In genomic region chr18:9871244-9871746, GRCh38 we compare ENCODE assay signal across 22 cellular contexts. TPM values are rescaled to one million over a fixed set of nuclear protein-coding genes. Genes with fewer than 3 reads are reported as not detected.
DNase-seq lines count a peak whose midpoint lies in the region; ATAC-seq, FAIRE-seq and TF ChIP-seq lines count a peak whose summit lies in the region.
"Had no signal": no experiment of that assay in that cellular context is flagged by ENCODE, and none has a peak within 500 bp of the region (broad histone marks: within the 10 kb centered on the region; RNA-seq: fewer than 3 reads in every experiment).

No MANE protein-coding gene starts in this region.

- H3K27me3 Mint-ChIP-seq in HFFc6 (ENCODE audit: insufficient read depth): no peaks in the 10 kb centered on the region

- no peak overlapping the region for H2BK5ac ChIP-seq in neuronal stem cell (ENCODE audit: low read length)

- peak overlapping the region; percentile 59 to 72; a peak in 3 of 4 replicates for H3K9ac ChIP-seq in K562 (ENCODE audit: insufficient read depth in 1 of 2, low read depth in 2 of 2, low read length in 2 of 2)
- no peak overlapping the region for H3K9ac ChIP-seq in neuronal stem cell (ENCODE audit: low read depth, low read length, poor library complexity)

- H3K4me2 ChIP-seq in K562 (ENCODE audit: insufficient read depth, low read length): peak overlapping the region; percentile 27; the same call in 1 of the 2 replicates
- no peak overlapping the region for H3K4me2 ChIP-seq in neuronal stem cell (ENCODE audit: insufficient read depth, low read length, poor library complexity, severe bottlenecking)

- H2BK12ac ChIP-seq in neuronal stem cell (ENCODE audit: low read length): no peak overlapping the region

- H3K36me3 Mint-ChIP-seq in HFFc6 (ENCODE audit: low read depth): peaks cover 11% of the 10 kb centered on the region

- intact Hi-C loops in K562 (cut with micrococcal nuclease) (loop anchor here (10.0 kb wide), 1 partner anchor 186 kb away; no protein-coding TSS in a partner anchor), tibial artery (cut with DNase I; ENCODE audit: low total_unique reads) (no loop called here)

- H3K36me3 ChIP-seq in K562 (ENCODE audit: control insufficient read depth, insufficient read depth, low read length) (no peaks in the 10 kb centered on the region), neuronal stem cell (replicated peaks in 1 of 2; ENCODE audit: control insufficient read depth in 2 of 2, insufficient read depth in 2 of 2, low read length in 2 of 2) (no peaks in the 10 kb centered on the region), SJCRH30 (no peaks in the 10 kb centered on the region), tibial artery (no peaks in the 10 kb centered on the region)

- H3K27ac ChIP-seq in K562 (ENCODE audit: extremely low read depth, low read depth, low read length): peak overlapping the region; percentile 92
- H3K27ac ChIP-seq in neuronal stem cell (replicated peaks; ENCODE audit: low read length): no peak overlapping the region
- H3K27ac ChIP-seq in SJCRH30: no peak overlapping the region
- H3K27ac ChIP-seq in tibial artery: no peak overlapping the region
- H3K27ac ChIP-seq: 22Rv1 had no signal

- H2AK5ac ChIP-seq in neuronal stem cell (ENCODE audit: low read depth, low read length): no peak overlapping the region

- H3K9me3 ChIP-seq in K562 (replicated peaks; ENCODE audit: control insufficient read depth, insufficient read depth, low read depth, low read length) (peaks cover 10% of the 10 kb centered on the region), neuronal stem cell (replicated peaks in 1 of 2; ENCODE audit: control insufficient read depth in 2 of 2, insufficient read depth in 1 of 2, low read depth in 1 of 2, low read length in 2 of 2) (peaks cover 0 to 4% of the 10 kb centered on the region in 2 donors), SJCRH30 (replicated peaks) (no peaks in the 10 kb centered on the region), tibial artery (no peaks in the 10 kb centered on the region)

- TF ChIP-seq CTCF in HFFc6 (IDR thresholded peaks at IDR 0.05) (no peak), K562 (IDR thresholded peaks at IDR 0.05 in 2 of 3, conservative IDR thresholded peaks at IDR 0.05 in 1 of 3; ENCODE audit: insufficient read depth in 2 of 3, low read depth in 1 of 3, low read length in 3 of 3) (no peak), tibial artery (IDR thresholded peaks at IDR 0.05) (no peak)

- H3K27me3 ChIP-seq in K562 (ENCODE audit: control insufficient read depth in 2 of 2, insufficient read depth in 2 of 2, low read length in 2 of 2): no peaks in the 10 kb centered on the region
- no peaks in the 10 kb centered on the region for H3K27me3 ChIP-seq in neuronal stem cell (ENCODE audit: control insufficient read depth in 3 of 3, insufficient read depth in 3 of 3, low read depth in 1 of 3, low read length in 3 of 3)
- no peaks in the 10 kb centered on the region for H3K27me3 ChIP-seq in SJCRH30
- H3K27me3 ChIP-seq in tibial artery: no peaks in the 10 kb centered on the region

- H3K9me3 Mint-ChIP-seq in HFFc6: peaks cover 9% of the 10 kb centered on the region

- WGBS in K562 (ENCODE audit: insufficient coverage, low coverage, missing lambda C conversion rate): 49% methylated on average over 6 of the region's 6 CpGs
- WGBS in neuronal stem cell (ENCODE audit: extremely low coverage in 2 of 2, insufficient read length in 2 of 2, insufficient replicate concordance in 1 of 2), 2 donors: no CpG with 5 or more reads among the region's 6 CpGs

- DNase-seq in NOMO-1 treated with DMSO at 0.1 percent for 48 hours (lab: John Stamatoyannopoulos, UW; ENCODE audit: unreplicated experiment) (peak; percentile 13), NOMO-1 treated with dmso at 0.1 percent for 144 hours (lab: John Stamatoyannopoulos, UW; ENCODE audit: unreplicated experiment) (no peak), HFFc6 (no peak), K562 (ENCODE audit: extremely low read depth in 1 of 4, low spot score in 3 of 4) (no peak), neuronal stem cell (ENCODE audit: low spot score) (no peak), mesenteric fat pad (ENCODE audit: low spot score) (no peak), SJCRH30 (no peak), tibial artery (no peak)
- DNase-seq: COR-L47, HCEC 1CT, MM.1S, NCI-H1092 treated with DMSO at 0.1 percent for 48 hours, NCI-H146, NCI-H2029 treated with DMSO at 0.1 percent for 48 hours, NCI-H2171, NCI-H526 treated with DMSO at 0.1 percent for 48 hours, RPMI8226, SHP77 treated with DMSO at 0.1 percent for 48 hours had no signal

- no peak overlapping the region for H2BK120ac ChIP-seq in neuronal stem cell (ENCODE audit: low read depth, low read length)

- no peak overlapping the region for H4K8ac ChIP-seq in neuronal stem cell (ENCODE audit: low read depth, low read length)

- H3K23ac ChIP-seq in neuronal stem cell (ENCODE audit: low read depth, low read length, poor library complexity): no peak overlapping the region

- no peak for TF ChIP-seq EP300 in K562 (IDR thresholded peaks at IDR 0.05; ENCODE audit: low read length)

- H3K9me1 ChIP-seq in K562 (ENCODE audit: control insufficient read depth, insufficient read depth, low read length): no peaks in the 10 kb centered on the region

- H3K4me1 ChIP-seq in K562 (replicated peaks in 1 of 2; ENCODE audit: control insufficient read depth in 2 of 2, insufficient read depth in 2 of 2, low read length in 2 of 2) (peaks cover 33 to 80% of the 10 kb centered on the region in 2 experiments), neuronal stem cell (ENCODE audit: control insufficient read depth in 2 of 2, insufficient read depth in 1 of 2, low read depth in 1 of 2, low read length in 2 of 2) (peaks cover 6 to 16% of the 10 kb centered on the region in 2 donors), SJCRH30 (no peaks in the 10 kb centered on the region; the same call in 1 of the 2 replicates), tibial artery (peaks cover 0 to 7% (median 3%) of the 10 kb centered on the region in 4 donors)

- POLR2A ChIA-PET in K562 (lab: Yijun Ruan, JAX): interaction anchor here (0.9 to 2.5 kb wide), 5 partner anchors 9 to 44 kb away, joined by 3 to 14 read pairs (median 11); partner anchors contain the start of gene VAPA

- ATAC-seq in K562: no peak

- in situ Hi-C loops in K562 (cut with MboI): no loop called here

- peaks cover 10% of the 10 kb centered on the region; the same call in 2 of the 3 replicates for H3K79me2 ChIP-seq in K562 (ENCODE audit: control insufficient read depth, insufficient read depth, low read length)

- no peak for TF ChIP-seq RAD21 in K562 (CRISPR knock-in tag; conservative IDR thresholded peaks at IDR 0.05 in 1 of 2, IDR thresholded peaks at IDR 0.05 in 1 of 2)

- no peak overlapping the region for H3K14ac ChIP-seq in neuronal stem cell (ENCODE audit: low read length)

- H3K4me1 Mint-ChIP-seq in HFFc6 (ENCODE audit: low read depth): peaks cover 57% of the 10 kb centered on the region

- no peaks in the 10 kb centered on the region for H4K20me1 ChIP-seq in K562 (replicated peaks; ENCODE audit: control insufficient read depth, insufficient read depth, low read length)

- H2AFZ ChIP-seq in K562 (ENCODE audit: low read depth, low read length): peak overlapping the region; percentile 79
- H2AFZ ChIP-seq in neuronal stem cell (ENCODE audit: low read length): peak overlapping the region; percentile 71

- H3K4me3 ChIP-seq in K562 (no peak overlapping the region), neuronal stem cell (ENCODE audit: low read length in 2 of 2) (no peak overlapping the region), SJCRH30 (no peak overlapping the region), tibial artery (no peak overlapping the region)

- no TSS peak for BruUV-seq in K562 (replicated peaks; lab: Mats Ljungman, UMichigan)

- TF ChIP-seq POLR2A in K562 (conservative IDR thresholded peaks at IDR 0.05): no peak

- H3K4me3 Mint-ChIP-seq in HFFc6: no peak overlapping the region
- H3K4me3 Mint-ChIP-seq: B cell had no signal

- H3K79me1 ChIP-seq in neuronal stem cell (ENCODE audit: low read depth, low read length): no peaks in the 10 kb centered on the region

- FAIRE-seq in K562 (lab: Jason Lieb, UNC): no peak
- FAIRE-seq: G401.6, HepG2 had no signal

- no peak overlapping the region for H4K91ac ChIP-seq in neuronal stem cell (ENCODE audit: low read depth, low read length, poor library complexity)

- no peak overlapping the region for H3K4ac ChIP-seq in neuronal stem cell (ENCODE audit: low read length)

- no peak overlapping the region for H3K18ac ChIP-seq in neuronal stem cell (ENCODE audit: low read length)

- H2BK15ac ChIP-seq in neuronal stem cell (ENCODE audit: low read length): no peak overlapping the region

- peak overlapping the region; percentile 92 for H3K27ac Mint-ChIP-seq in HFFc6
- H3K27ac Mint-ChIP-seq: B cell had no signal

- CTCF ChIA-PET in K562 (lab: Yijun Ruan, JAX; ENCODE audit: low intra/inter-chr PET ratio): no interaction called here

RNA-seq across cellular contexts. Expression of gene TXNDC2, which starts 14.5 kb away (rescaled TPM):
- total RNA-seq in HFFc6 (2021; fragmentation: NEBNext Ultra II Directional; extraction: Animal tissue kit (Norgen Biotek cat#: 25700)): under 1 TPM in 3 of 6 experiments, not detected in 3; 0.14 to 0.34 (median 0.18) TPM
- 2.8 and 4.0 TPM in 2 replicates for total RNA-seq in K562 (2011; cell fraction: chromatin; rRNA removed; ENCODE audit: low replicate concordance)
- 1.7 and 2.8 TPM in 2 replicates for total RNA-seq in K562 (2011; cell fraction: nucleolus; rRNA removed)
- 2.3 and 2.6 TPM in 2 replicates for total RNA-seq in K562 (2011; cell fraction: nucleoplasm; rRNA removed)
- total RNA-seq in K562 (2014; rRNA removed): 1.3 TPM in 2 replicates
- 1.6 and 1.7 TPM in 2 replicates for total RNA-seq in K562 (2014; rRNA removed; fragmentation: Illumina TruSeq; extraction: Trizol)
- total RNA-seq in K562 (2015; rRNA removed; fragmentation: Illumina TruSeq; extraction: Trizol): 2.3 and 2.5 TPM in 2 replicates
- total RNA-seq in K562 (2021): 2.0 and 3.8 TPM in 2 replicates
- 0.79 and 2.3 TPM in 2 replicates for polyA plus RNA-seq in K562 (2011; rRNA removed)
- 0.55 and 2.2 TPM in 2 replicates for polyA plus RNA-seq in K562 (2011; cell fraction: cytosol; rRNA removed)
- polyA plus RNA-seq in K562 (2011; cell fraction: nucleus; rRNA removed): 0.83 and 4.6 TPM in 2 replicates
- 1.5 and 3.3 TPM in 2 replicates for polyA plus RNA-seq in K562 (2012)
- 4.8 and 4.9 TPM in 2 replicates for polyA plus RNA-seq in K562 (2014; fragmentation: Illumina TruSeq; extraction: Trizol)
- 1 to 10 TPM; 1.2 to 2.3 TPM for polyA plus RNA-seq in K562 (2014; fragmentation: Nextera tagmentation; extraction: Ambion mirVana)
- polyA plus RNA-seq in K562 (2014; rRNA removed): 1.4 and 2.5 TPM in 2 replicates
- polyA minus RNA-seq in K562 (2011; rRNA and poly(A)+ RNA removed): 2.8 and 5.4 TPM in 2 replicates
- 0.73 and 3.0 TPM in 2 replicates for polyA minus RNA-seq in K562 (2011; cell fraction: cytosol; rRNA and poly(A)+ RNA removed)
- 1.8 and 4.7 TPM in 2 replicates for polyA minus RNA-seq in K562 (2011; cell fraction: nucleus; rRNA and poly(A)+ RNA removed)
- polyA plus RNA-seq in neuronal stem cell (2013, experiment 1 of 2): 0.06 TPM
- 0.06 TPM for polyA plus RNA-seq in neuronal stem cell (2013, experiment 2 of 2)
- total RNA-seq in mesenteric fat pad: 0.22 TPM
- total RNA-seq in SJCRH30 (2014; rRNA removed; shearing (Covaris generic)): 0.06 and 0.08 TPM in 2 replicates
- total RNA-seq: HepG2 had no signal
- polyA plus RNA-seq: HepG2 had no signal

RNA-seq across cellular contexts. Expression of gene VAPA, which starts 42.5 kb away (rescaled TPM):
- 100 to 1,000 TPM; 184 to 237 (median 206) TPM for total RNA-seq in HFFc6 (2021; fragmentation: NEBNext Ultra II Directional; extraction: Animal tissue kit (Norgen Biotek cat#: 25700))
- total RNA-seq in K562 (2011; cell fraction: chromatin; rRNA removed; ENCODE audit: low replicate concordance): 131 and 315 TPM in 2 replicates
- total RNA-seq in K562 (2011; cell fraction: nucleolus; rRNA removed): 118 and 122 TPM in 2 replicates
- total RNA-seq in K562 (2011; cell fraction: nucleoplasm; rRNA removed): 147 and 249 TPM in 2 replicates
- total RNA-seq in K562 (2014; rRNA removed): 516 and 526 TPM in 2 replicates
- total RNA-seq in K562 (2014; rRNA removed; fragmentation: Illumina TruSeq; extraction: Trizol): 624 and 729 TPM in 2 replicates
- 726 and 732 TPM in 2 replicates for total RNA-seq in K562 (2015; rRNA removed; fragmentation: Illumina TruSeq; extraction: Trizol)
- 504 and 509 TPM in 2 replicates for total RNA-seq in K562 (2021)
- 544 and 809 TPM in 2 replicates for polyA plus RNA-seq in K562 (2011; rRNA removed)
- polyA plus RNA-seq in K562 (2011; cell fraction: cytosol; rRNA removed): 202 and 314 TPM in 2 replicates
- polyA plus RNA-seq in K562 (2011; cell fraction: nucleus; rRNA removed): 169 and 199 TPM in 2 replicates
- 376 and 498 TPM in 2 replicates for polyA plus RNA-seq in K562 (2012)
- 790 and 902 TPM in 2 replicates for polyA plus RNA-seq in K562 (2014; fragmentation: Illumina TruSeq; extraction: Trizol)
- polyA plus RNA-seq in K562 (2014; fragmentation: Nextera tagmentation; extraction: Ambion mirVana): 100 to 1,000 TPM; 219 to 224 TPM
- polyA plus RNA-seq in K562 (2014; rRNA removed): 455 and 489 TPM in 2 replicates
- 866 and 913 TPM in 2 replicates for polyA minus RNA-seq in K562 (2011; rRNA and poly(A)+ RNA removed)
- 292 and 382 TPM in 2 replicates for polyA minus RNA-seq in K562 (2011; cell fraction: cytosol; rRNA and poly(A)+ RNA removed)
- polyA minus RNA-seq in K562 (2011; cell fraction: nucleus; rRNA and poly(A)+ RNA removed): 176 and 203 TPM in 2 replicates
- polyA plus RNA-seq in neuronal stem cell (2013, experiment 1 of 2): 120 TPM
- polyA plus RNA-seq in neuronal stem cell (2013, experiment 2 of 2): 126 TPM
- total RNA-seq in mesenteric fat pad: 182 TPM
- total RNA-seq in SJCRH30 (2014; rRNA removed; shearing (Covaris generic)): 154 and 164 TPM in 2 replicates
